8 cellular contexts compared by ENCODE assay signal in genomic region chr14:68862954-68863594, GRCh38.
DNase-seq lines count a peak whose midpoint lies in the region; ATAC-seq and TF ChIP-seq lines count a peak whose summit lies in the region.

No MANE protein-coding gene starts in this region.

- intact Hi-C loops in testis (cut with DNase I; ENCODE audit: low total_unique reads) = no loop called here

- H3K9me3 ChIP-seq in Peyer's patch (peaks cover 0 to 7% (median 1%) of the 10 kb centered on the region in 4 donors), testis (no peaks in the 10 kb centered on the region)

- no peak overlapping the region for H3K27ac Mint-ChIP-seq in activated T-cell treated with anti-CD3 and anti-CD28 coated beads, Interleukin-2, amount 50 U/mL, for 72 hours

- DNase-seq in DMS53 (lab: John Stamatoyannopoulos, UW) (peak; percentile 85), LHCN-M2 (ENCODE audit: low read depth) (peak; percentile 70), Peyer's patch (peak; percentile 47 to 88 (median 77)), fibroblast of the aortic adventitia (ENCODE audit: low read depth) (peak; percentile 86), non-pigmented ciliary epithelial cell (ENCODE audit: low read depth) (peak; percentile 15), testis (peak; percentile 89)
- DNase-seq in activated T-cell treated with anti-CD3 and anti-CD28 coated beads, Interleukin-2, amount 50 U/mL, for 72 hours = peak; percentile 73 to 75

- peaks cover 0 to 9% of the 10 kb centered on the region in 2 donors for H3K36me3 Mint-ChIP-seq in activated T-cell treated with anti-CD3 and anti-CD28 coated beads, Interleukin-2, amount 50 U/mL, for 72 hours (ENCODE audit: insufficient read depth in 2 of 2)

- TF ChIP-seq CTCF in Peyer's patch (IDR thresholded peaks at IDR 0.05) (peak in 5 of 6 experiments; percentile 52 to 76 (median 70)), fibroblast of the aortic adventitia (IDR thresholded peaks at IDR 0.05; ENCODE audit: insufficient read depth, low read length) (peak; percentile 84), testis (IDR thresholded peaks at IDR 0.05) (peak; percentile 32 to 63 (median 58))

- H3K4me1 Mint-ChIP-seq in activated T-cell treated with anti-CD3 and anti-CD28 coated beads, Interleukin-2, amount 50 U/mL, for 72 hours (ENCODE audit: low read depth) = no peaks in the 10 kb centered on the region

- no peak for TF ChIP-seq POLR2A in Peyer's patch (IDR thresholded peaks at IDR 0.05)
- TF ChIP-seq POLR2A in testis (IDR thresholded peaks at IDR 0.05) = no peak

- H3K4me3 ChIP-seq in Peyer's patch = no peak overlapping the region
- H3K4me3 ChIP-seq in fibroblast of the aortic adventitia (ENCODE audit: low read depth, low read length) = no peak overlapping the region
- no peak overlapping the region for H3K4me3 ChIP-seq in testis

- peak; percentile 45 to 60 for ATAC-seq in activated T-cell treated with anti-CD3 and anti-CD28 coated beads, Interleukin-2, amount 50 U/mL, for 72 hours (replicated peaks in 1 of 2)
- ATAC-seq in GM19452 (IDR thresholded peaks at IDR 0.05; ENCODE audit: unreplicated experiment) = no peak

- no peaks in the 10 kb centered on the region for H3K27me3 Mint-ChIP-seq in activated T-cell treated with anti-CD3 and anti-CD28 coated beads, Interleukin-2, amount 50 U/mL, for 72 hours (ENCODE audit: low read depth)

- H3K27ac ChIP-seq in Peyer's patch (no peak overlapping the region), testis (no peak overlapping the region)

- H3K9me3 Mint-ChIP-seq in activated T-cell treated with anti-CD3 and anti-CD28 coated beads, Interleukin-2, amount 50 U/mL, for 72 hours = peaks cover 0 to 3% of the 10 kb centered on the region in 2 donors

- WGBS in testis, 2 donors = 12 to 31% methylated on average over 2 of the region's 2 CpGs

- H3K27me3 ChIP-seq in Peyer's patch (no peaks in the 10 kb centered on the region), testis (no peaks in the 10 kb centered on the region)

- H3K36me3 ChIP-seq in Peyer's patch (no peaks in the 10 kb centered on the region), testis (ENCODE audit: low read depth, missing control alignments) (no peaks in the 10 kb centered on the region)

- no peaks in the 10 kb centered on the region for H3K4me1 ChIP-seq in Peyer's patch
- no peaks in the 10 kb centered on the region for H3K4me1 ChIP-seq in testis

- H3K4me3 Mint-ChIP-seq in activated T-cell treated with anti-CD3 and anti-CD28 coated beads, Interleukin-2, amount 50 U/mL, for 72 hours = no peak overlapping the region

Comparison
In these comparisons a context has a peak if more than half of its experiments do, and no peak if none do; other contexts are left out.
1. DNase-seq: peak in every context shown above with its lines; median percentile 89 in testis; 86 in fibroblast of the aortic adventitia; 85 in DMS53; 77 in Peyer's patch; 74 in activated T-cell treated with anti-CD3 and anti-CD28 coated beads, Interleukin-2, amount 50 U/mL, for 72 hours; 70 in LHCN-M2; 15 in non-pigmented ciliary epithelial cell.